19 cellular contexts compared by ENCODE assay signal in genomic region chr12:23472329-23472971, GRCh38.
DNase-seq lines count a peak whose midpoint lies in the region; ATAC-seq and TF ChIP-seq lines count a peak whose summit lies in the region.
"Had no signal": no experiment of that assay in that cellular context is flagged by ENCODE, and none has a peak within 500 bp of the region (broad histone marks: within the 10 kb centered on the region; RNA-seq: fewer than 3 reads in every experiment).

No MANE protein-coding gene starts in this region.

- no peak overlapping the region for H2AFZ ChIP-seq in trophoblast cell (ENCODE audit: insufficient read depth, low read length, poor library complexity)

- no peaks in the 10 kb centered on the region for H3K79me2 ChIP-seq in trophoblast cell (ENCODE audit: control insufficient read depth, insufficient read depth, low read length, poor library complexity)

- peak overlapping the region; percentile 8 for H3K27ac ChIP-seq in trophoblast cell (ENCODE audit: low read depth, low read length)
- H3K27ac ChIP-seq: heart right ventricle, spleen, uterus had no signal

- H3K4ac ChIP-seq in trophoblast cell (ENCODE audit: low read depth, low read length): no peak overlapping the region

- H2BK120ac ChIP-seq in trophoblast cell (ENCODE audit: insufficient read depth, low read length, poor library complexity): no peak overlapping the region

- no peaks in the 10 kb centered on the region for H3K36me3 ChIP-seq in trophoblast cell (ENCODE audit: control insufficient read depth in 1 of 2, insufficient read depth in 2 of 2, low read length in 2 of 2)
- H3K36me3 ChIP-seq: heart right ventricle, spleen, uterus had no signal

- H3K9me3 ChIP-seq in trophoblast cell (ENCODE audit: insufficient read depth, low read depth, low read length): peaks cover 3% of the 10 kb centered on the region
- H3K9me3 ChIP-seq: uterus had no signal

- H4K91ac ChIP-seq in trophoblast cell (ENCODE audit: low read depth, low read length): peak overlapping the region; percentile 22

- no peak overlapping the region for H2BK5ac ChIP-seq in trophoblast cell (ENCODE audit: low read depth, low read length, poor library complexity)

- no peak overlapping the region for H2AK5ac ChIP-seq in trophoblast cell (ENCODE audit: low read length)

- no peak overlapping the region for H3K4me2 ChIP-seq in trophoblast cell (ENCODE audit: low read length)

- H3K18ac ChIP-seq in trophoblast cell (ENCODE audit: low read length): peak overlapping the region; percentile 8

- no peak overlapping the region for H2BK12ac ChIP-seq in trophoblast cell (ENCODE audit: low read length)

- no CpG with 5 or more reads among the region's 5 CpGs for WGBS in trophoblast cell (ENCODE audit: extremely low coverage, insufficient coverage, insufficient read length)

- no peak overlapping the region for H3K4me3 ChIP-seq in epithelial cell of esophagus (ENCODE audit: low read length)
- no peak overlapping the region for H3K4me3 ChIP-seq in trophoblast cell (ENCODE audit: low read depth, low read length)
- H3K4me3 ChIP-seq: heart right ventricle, spleen, uterus had no signal

- no peak for ATAC-seq in HG02885 (IDR thresholded peaks at IDR 0.05; ENCODE audit: poor library complexity, unreplicated experiment)
- ATAC-seq: activated CD8-positive, alpha-beta memory T cell treated with anti-CD3 and anti-CD28 coated beads, Interleukin-2, amount 10 ng/mL, durations not matched to agents 7 days and 5 days; heart right ventricle had no signal

- no peaks in the 10 kb centered on the region for H3K79me1 ChIP-seq in trophoblast cell (ENCODE audit: low read length)

- H4K8ac ChIP-seq in trophoblast cell (ENCODE audit: low read depth, low read length): peak overlapping the region; percentile 13

- intact Hi-C loops in head of caudate nucleus (cut with DNase I): no loop called here

- no peak overlapping the region for H3K9ac ChIP-seq in trophoblast cell (ENCODE audit: low read length)

- no peak overlapping the region for H4K12ac ChIP-seq in trophoblast cell (ENCODE audit: low read depth, low read length)

- no peak overlapping the region for H3K23ac ChIP-seq in trophoblast cell (ENCODE audit: low read length)

- peak; percentile 20 for DNase-seq in NCI-H146 (lab: John Stamatoyannopoulos, UW)
- no peak for DNase-seq in NCI-H146 treated with DMSO at 0.1 percent for 48 hours (lab: John Stamatoyannopoulos, UW; ENCODE audit: unreplicated experiment)
- peak; percentile 59 for DNase-seq in NCI-H510A (lab: John Stamatoyannopoulos, UW)
- peak; percentile 99 for DNase-seq in epithelial cell of esophagus (ENCODE audit: low read depth)
- no peak for DNase-seq in trophoblast cell
- no peak for DNase-seq in head of caudate nucleus
- no peak for DNase-seq in foreskin melanocyte
- DNase-seq: 8988T; activated CD4-positive, alpha-beta T cell treated with anti-CD3 and anti-CD28 coated beads for 48 hours; activated CD8-positive, alpha-beta memory T cell treated with anti-CD3 and anti-CD28 coated beads, Interleukin-2, amount 10 ng/mL, durations not matched to agents 7 days and 5 days; activated naive CD8-positive, alpha-beta T cell treated with anti-CD3 and anti-CD28 coated beads for 36 hours; Caco-2; heart right ventricle; naive B cell; NCI-H1417 treated with DMSO at 0.1 percent for 48 hours; retina; spleen; uterus had no signal

- peak; percentile 37 for TF ChIP-seq CTCF in epithelial cell of esophagus (IDR thresholded peaks at IDR 0.05; ENCODE audit: insufficient read depth, low read depth, low read length, missing control alignments)

- H3K27me3 ChIP-seq in trophoblast cell (ENCODE audit: insufficient read depth, low read length): no peaks in the 10 kb centered on the region
- H3K27me3 ChIP-seq: heart right ventricle, spleen, uterus had no signal

- H3K14ac ChIP-seq in trophoblast cell (ENCODE audit: low read length): peak overlapping the region; percentile 42

- peaks cover 9% of the 10 kb centered on the region in 2 experiments for H3K4me1 ChIP-seq in trophoblast cell (ENCODE audit: control insufficient read depth in 1 of 2, insufficient read depth in 2 of 2, low read length in 2 of 2)
- H3K4me1 ChIP-seq: Caco-2, heart right ventricle, spleen, uterus had no signal

Comparison
In these comparisons a context has a peak if more than half of its experiments do, and no peak if none do; other contexts are left out.
1. DNase-seq: peak in NCI-H146 (single experiment), NCI-H510A (single experiment) and epithelial cell of esophagus (single experiment); none in NCI-H146 treated with DMSO at 0.1 percent for 48 hours (single experiment), trophoblast cell (0 of 2), head of caudate nucleus (0 of 42) and foreskin melanocyte (single experiment).